8 cellular contexts compared by ENCODE assay signal in genomic region chr11:8225589-8226036, GRCh38. TPM values are rescaled to one million over a fixed set of nuclear protein-coding genes. Genes with fewer than 3 reads are reported as not detected.
A peak's percentile ranks its signal among the peaks of the same experiment; 100 is the strongest.
DNase-seq lines count a peak whose midpoint lies in the region; ATAC-seq, FAIRE-seq and TF ChIP-seq lines count a peak whose summit lies in the region.

No MANE protein-coding gene starts in this region.

- H3K9me3 Mint-ChIP-seq in CD4-positive, alpha-beta T cell: no peaks in the 10 kb centered on the region

- peak; percentile 91 for TF ChIP-seq CTCF in CD4-positive, alpha-beta T cell (IDR thresholded peaks at IDR 0.05)
- peak; percentile 87 for TF ChIP-seq CTCF in VCaP (conservative IDR thresholded peaks at IDR 0.05)
- TF ChIP-seq CTCF in kidney (IDR thresholded peaks at IDR 0.05; ENCODE audit: borderline replicate concordance, extremely low read depth, insufficient read depth): peak; percentile 90

- H3K4me3 Mint-ChIP-seq in CD4-positive, alpha-beta T cell: no peak overlapping the region

- H3K9ac ChIP-seq in kidney (ENCODE audit: low read length in 2 of 2): no peak overlapping the region

- H3K36me3 Mint-ChIP-seq in CD4-positive, alpha-beta T cell (ENCODE audit: low read depth): no peaks in the 10 kb centered on the region

- intact Hi-C loops in CD4-positive, alpha-beta T cell (cut with DNase I, micrococcal nuclease): loop anchor here (1.0 to 10.0 kb wide), 7 partner anchors 38 to 909 kb away; partner anchors contain the start of genes LMO1 (in 1 of the 2) and TMEM9B (in 1 of the 2)
- intact Hi-C loops in kidney (cut with DNase I): no loop called here

- no peak overlapping the region for H3K27ac Mint-ChIP-seq in CD4-positive, alpha-beta T cell

- H3K36me3 ChIP-seq in kidney (ENCODE audit: control insufficient read depth in 1 of 2, insufficient read depth in 2 of 2, low read length in 2 of 2): no peaks in the 10 kb centered on the region

- in situ Hi-C loops in T47D (cut with HindIII; ENCODE audit: low pct_unique_long_range_greater_than_20kb, low sequenced_read_pairs): no loop called here

- FAIRE-seq in kidney (lab: Jason Lieb, UNC): no peak

- peak; percentile 37 for ATAC-seq in CD4-positive, alpha-beta T cell (ENCODE audit: poor library complexity)
- ATAC-seq in GM19467 (IDR thresholded peaks at IDR 0.05; ENCODE audit: unreplicated experiment) (peak; percentile 58), HG03097 (IDR thresholded peaks at IDR 0.05; ENCODE audit: low FRiP score, unreplicated experiment) (no peak)

- CTCF ChIA-PET in CD4-positive, alpha-beta T cell (lab: Charles Lee): no interaction called here

- no peaks in the 10 kb centered on the region for H3K9me3 ChIP-seq in CD4-positive, alpha-beta T cell (ENCODE audit: control insufficient read depth, low read length)
- H3K9me3 ChIP-seq in kidney (ENCODE audit: control insufficient read depth in 1 of 2, low read length in 2 of 2): no peaks in the 10 kb centered on the region

- no peaks in the 10 kb centered on the region for H3K4me1 ChIP-seq in kidney (ENCODE audit: control insufficient read depth in 1 of 2, insufficient read depth in 1 of 2, low read depth in 1 of 2, low read length in 2 of 2)

- no peaks in the 10 kb centered on the region for H3K4me1 Mint-ChIP-seq in CD4-positive, alpha-beta T cell (ENCODE audit: low read depth)

- peaks cover 4% of the 10 kb centered on the region for H3K27me3 Mint-ChIP-seq in CD4-positive, alpha-beta T cell

- no peaks in the 10 kb centered on the region for H3K27me3 ChIP-seq in CD4-positive, alpha-beta T cell (ENCODE audit: control insufficient read depth, insufficient read depth, low read length)

- no peak overlapping the region for H3K27ac ChIP-seq in CD4-positive, alpha-beta T cell (ENCODE audit: low read depth, low read length)
- H3K27ac ChIP-seq in VCaP: no peak overlapping the region
- no peak overlapping the region for H3K27ac ChIP-seq in kidney (ENCODE audit: low read depth in 2 of 2, low read length in 2 of 2)

- DNase-seq in CD4-positive, alpha-beta T cell: peak; percentile 44 to 74 (median 57)
- DNase-seq in NCI-H1105 (lab: John Stamatoyannopoulos, UW) (peak; percentile 62), T47D (ENCODE audit: low read depth in 1 of 2, low spot score in 1 of 2) (peak; percentile 56 to 59), kidney (no peak)
- peak; percentile 43 for DNase-seq in stimulated activated CD4-positive, alpha-beta T cell treated with anti-CD3 and anti-CD28 coated beads, Interleukin-2, amount 100 ng/mL, for 4 hours (ENCODE audit: low read depth)

- POLR2A ChIA-PET in CD4-positive, alpha-beta T cell (lab: Charles Lee): no interaction called here

- no peak overlapping the region for H3K4me3 ChIP-seq in kidney (ENCODE audit: low read length in 2 of 2)

RNA-seq across cellular contexts. Expression of gene LMO1, which starts 38.1 kb away (rescaled TPM):
- not detected for total RNA-seq in CD4-positive, alpha-beta T cell
- not detected for total RNA-seq in kidney
- polyA plus RNA-seq in kidney (ENCODE audit: insufficient read depth, low read depth, low replicate concordance): 0.95 TPM

RNA-seq across cellular contexts. Expression of gene RIC3, which starts 56.8 kb away (rescaled TPM):
- 10 to 100 TPM; 55.3 to 57.6 TPM for total RNA-seq in CD4-positive, alpha-beta T cell
- 30.7 TPM for total RNA-seq in kidney
- 10.5 TPM for polyA plus RNA-seq in kidney (ENCODE audit: insufficient read depth, low read depth, low replicate concordance)
